ENCODE assay signal across 12 cellular contexts in the genomic region with DNA sequence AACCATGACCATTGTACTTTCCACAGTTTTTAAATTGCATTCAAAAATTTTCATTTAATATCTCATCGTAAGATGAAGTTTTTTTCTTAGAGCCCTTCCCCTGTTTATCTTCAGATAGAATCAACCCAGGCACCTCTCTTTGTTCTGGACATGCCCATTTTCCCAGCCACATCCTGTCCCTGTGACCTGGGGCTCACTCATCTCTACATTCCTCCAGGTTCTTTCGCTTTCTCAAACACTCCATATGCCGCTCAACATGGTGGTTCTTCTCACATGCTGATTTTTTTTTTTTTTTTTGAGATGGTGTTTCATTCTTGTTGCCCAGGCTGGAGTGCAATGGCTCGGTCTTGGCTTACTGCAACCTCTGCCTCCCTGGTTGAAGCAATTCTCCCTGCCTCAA. TPM values are rescaled to one million over a fixed set of nuclear protein-coding genes. Genes with fewer than 3 reads are reported as not detected.
"Had no signal": no experiment of that assay in that cellular context is flagged by ENCODE, and none has a peak within 500 bp of the region (broad histone marks: within the 10 kb centered on the region; RNA-seq: fewer than 3 reads in every experiment).

No MANE protein-coding gene starts in this region.

RNA-seq across cellular contexts. Expression of gene LAIR2, which starts 2.9 kb away (rescaled TPM):
- total RNA-seq: activated CD4-positive, alpha-beta memory T cell treated with anti-CD3 and anti-CD28 coated beads for 36 hours; astrocyte; body of pancreas; breast epithelium; cardiac septum; chondrocyte; WTC11 had no signal
- polyA plus RNA-seq: adrenal gland, aorta had no signal

RNA-seq across cellular contexts. Expression of gene CDC42EP5, which starts 32.4 kb away (rescaled TPM):
- total RNA-seq: activated CD4-positive, alpha-beta memory T cell treated with anti-CD3 and anti-CD28 coated beads for 36 hours; activated CD8-positive, alpha-beta T cell treated with anti-CD3 and anti-CD28 coated beads, Interleukin-2, amount 10 ng/mL, durations not matched to agents 7 days and 5 days; activated naive CD4-positive, alpha-beta T cell treated with anti-CD3 and anti-CD28 coated beads for 36 hours; activated naive CD4-positive, alpha-beta T cell treated with anti-CD3 and anti-CD28 coated beads, Interleukin-2, amount 50 U/mL, for 72 hours had no signal
